ENCODE assay signal across 1 cellular context in the genomic region with DNA sequence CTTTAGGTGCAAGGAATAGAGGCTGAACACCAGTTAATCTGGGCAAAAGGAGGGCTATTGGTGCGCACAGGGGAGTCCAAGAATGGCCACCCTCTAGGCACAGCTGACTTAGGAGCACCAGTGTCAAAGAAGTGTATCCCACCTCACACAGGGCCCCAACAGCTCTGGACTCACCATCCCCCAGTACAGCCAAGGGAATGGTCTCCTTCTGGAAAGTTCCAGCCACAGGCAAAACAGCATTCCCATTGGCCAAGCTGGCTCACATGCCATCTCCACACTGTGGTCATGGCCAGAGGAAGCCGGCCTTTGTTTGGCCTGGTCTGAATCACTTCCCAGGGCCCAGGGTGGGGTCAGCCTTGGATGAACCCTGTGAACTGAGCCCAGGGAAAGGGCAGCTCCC.
TF ChIP-seq lines count a peak whose summit lies in the region.

No MANE protein-coding gene starts in this region.

TF ChIP-seq in endothelial cell of umbilical vein, 7 proteins besides CTCF, POLR2A, EP300 and RAD21 (continued from another document):
- TF ChIP-seq EZH2 (IDR thresholded peaks at IDR 0.05; ENCODE audit: borderline replicate concordance, low read depth, low read length, severe bottlenecking) (no peak), GATA2 (IDR thresholded peaks at IDR 0.05; ENCODE audit: insufficient read depth, insufficient read length, low read depth, low read length) (no peak), POLR2AphosphoS5 (IDR thresholded peaks at IDR 0.05; ENCODE audit: insufficient read depth, low read depth, low read length) (no peak)
